18 cellular contexts compared by ENCODE assay signal in the genomic region with DNA sequence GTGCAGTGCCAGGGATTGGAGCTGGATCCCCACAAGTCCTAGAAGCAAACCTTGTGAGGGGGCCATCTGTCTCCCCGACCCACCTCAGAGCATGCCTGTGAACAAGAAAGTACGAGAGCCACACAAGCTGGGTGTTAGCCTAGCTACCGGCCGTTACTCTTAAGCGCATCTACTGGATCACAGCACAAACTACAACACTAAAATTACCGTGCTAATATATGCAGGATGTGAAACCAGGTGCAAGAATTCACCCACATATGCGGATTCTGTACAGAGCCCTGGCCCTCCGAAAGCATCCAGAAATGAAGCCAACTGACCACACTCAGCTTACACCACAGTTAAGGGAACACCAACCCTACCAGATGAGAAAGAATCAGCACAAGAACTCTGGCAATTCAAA.
DNase-seq lines count a peak whose midpoint lies in the region; ATAC-seq lines count a peak whose summit lies in the region.
"Had no signal": no experiment of that assay in that cellular context is flagged by ENCODE, and none has a peak within 500 bp of the region (broad histone marks: within the 10 kb centered on the region; RNA-seq: fewer than 3 reads in every experiment).

No MANE protein-coding gene starts in this region.

- no peaks in the 10 kb centered on the region for H3K27me3 Mint-ChIP-seq in stimulated activated memory B cell treated with anti-CD40 and anti-IgM and Interleukin-4, amounts not matched to agents 10 μg/mL and 1 μg/mL and 100 μg/mL, for 72 hours
- no peaks in the 10 kb centered on the region for H3K27me3 Mint-ChIP-seq in activated T-cell treated with anti-CD3 and anti-CD28 coated beads, Interleukin-2, amount 50 U/mL, for 24 hours

- DNase-seq in activated naive CD4-positive, alpha-beta T cell treated with Interleukin-2 at 50 U/mL for 16 hours: no peak
- DNase-seq in activated naive CD4-positive, alpha-beta T cell (lab: John Stamatoyannopoulos, UW): no peak
- no peak for DNase-seq in activated T-cell treated with anti-CD3 and anti-CD28 coated beads, Interleukin-2, amount 50 U/mL, for 24 hours
- DNase-seq: activated CD4-positive, alpha-beta T cell treated with anti-CD3 and anti-CD28 coated beads, Interleukin-2, amount 10 ng/mL, durations not matched to agents 24 days and 14 days; activated naive CD4-positive, alpha-beta T cell treated with anti-CD3 and anti-CD28 coated beads for 36 hours; AML-193; hippocampal formation; islet precursor cell; natural killer cell; NCI-H1930; NCI-H510A; stimulated activated CD4-positive, alpha-beta T cell treated with anti-CD3 and anti-CD28 coated beads, Interleukin-4, amount 100 ng/mL, for 1 hour; SW 1271 had no signal

- peak; percentile 64 for ATAC-seq in GM18870 (IDR thresholded peaks at IDR 0.05; ENCODE audit: unreplicated experiment)
- peak; percentile 93 for ATAC-seq in GM21619 (IDR thresholded peaks at IDR 0.05; ENCODE audit: unreplicated experiment)
- ATAC-seq in HG03469 (IDR thresholded peaks at IDR 0.05; ENCODE audit: unreplicated experiment): peak; percentile 62
- peak; percentile 72 for ATAC-seq in stimulated activated memory B cell treated with anti-CD40 and anti-IgM and Interleukin-4, amounts not matched to agents 10 μg/mL and 1 μg/mL and 100 μg/mL, for 72 hours
- ATAC-seq: K562, natural killer cell had no signal

- H3K4me3 Mint-ChIP-seq in stimulated activated memory B cell treated with anti-CD40 and anti-IgM and Interleukin-4, amounts not matched to agents 10 μg/mL and 1 μg/mL and 100 μg/mL, for 72 hours: peak overlapping the region; percentile 34
- no peak overlapping the region for H3K4me3 Mint-ChIP-seq in activated T-cell treated with anti-CD3 and anti-CD28 coated beads, Interleukin-2, amount 50 U/mL, for 24 hours
- H3K4me3 Mint-ChIP-seq: activated CD4-positive, alpha-beta T cell treated with anti-CD3 and anti-CD28 coated beads, Interleukin-2, amount 10 ng/mL, durations not matched to agents 24 days and 14 days; activated naive CD4-positive, alpha-beta T cell treated with anti-CD3 and anti-CD28 coated beads for 36 hours; natural killer cell had no signal

- no peak overlapping the region for H3K27ac Mint-ChIP-seq in stimulated activated memory B cell treated with anti-CD40 and anti-IgM and Interleukin-4, amounts not matched to agents 10 μg/mL and 1 μg/mL and 100 μg/mL, for 72 hours
- no peak overlapping the region for H3K27ac Mint-ChIP-seq in activated T-cell treated with anti-CD3 and anti-CD28 coated beads, Interleukin-2, amount 50 U/mL, for 24 hours
- H3K27ac Mint-ChIP-seq: activated CD4-positive, alpha-beta T cell treated with anti-CD3 and anti-CD28 coated beads, Interleukin-2, amount 10 ng/mL, durations not matched to agents 24 days and 14 days; activated naive CD4-positive, alpha-beta T cell treated with anti-CD3 and anti-CD28 coated beads for 36 hours; natural killer cell had no signal

- H3K9me3 Mint-ChIP-seq in stimulated activated memory B cell treated with anti-CD40 and anti-IgM and Interleukin-4, amounts not matched to agents 10 μg/mL and 1 μg/mL and 100 μg/mL, for 72 hours: no peaks in the 10 kb centered on the region
- H3K9me3 Mint-ChIP-seq in activated T-cell treated with anti-CD3 and anti-CD28 coated beads, Interleukin-2, amount 50 U/mL, for 24 hours: no peaks in the 10 kb centered on the region
- H3K9me3 Mint-ChIP-seq: activated CD4-positive, alpha-beta T cell treated with anti-CD3 and anti-CD28 coated beads, Interleukin-2, amount 10 ng/mL, durations not matched to agents 24 days and 14 days; activated naive CD4-positive, alpha-beta T cell treated with anti-CD3 and anti-CD28 coated beads for 36 hours; natural killer cell had no signal

- no peaks in the 10 kb centered on the region for H3K36me3 Mint-ChIP-seq in stimulated activated memory B cell treated with anti-CD40 and anti-IgM and Interleukin-4, amounts not matched to agents 10 μg/mL and 1 μg/mL and 100 μg/mL, for 72 hours
- no peaks in the 10 kb centered on the region for H3K36me3 Mint-ChIP-seq in activated T-cell treated with anti-CD3 and anti-CD28 coated beads, Interleukin-2, amount 50 U/mL, for 24 hours (ENCODE audit: low read depth)
- H3K36me3 Mint-ChIP-seq: natural killer cell had no signal

- peaks cover 18% of the 10 kb centered on the region for H3K4me1 Mint-ChIP-seq in stimulated activated memory B cell treated with anti-CD40 and anti-IgM and Interleukin-4, amounts not matched to agents 10 μg/mL and 1 μg/mL and 100 μg/mL, for 72 hours
- H3K4me1 Mint-ChIP-seq in activated T-cell treated with anti-CD3 and anti-CD28 coated beads, Interleukin-2, amount 50 U/mL, for 24 hours (ENCODE audit: low read depth): no peaks in the 10 kb centered on the region
- H3K4me1 Mint-ChIP-seq: activated CD4-positive, alpha-beta T cell treated with anti-CD3 and anti-CD28 coated beads, Interleukin-2, amount 10 ng/mL, durations not matched to agents 24 days and 14 days had no signal
